ENCODE assay signal across 1 cellular context in genomic region chr12:122203968-122204828, GRCh38.
A peak's percentile ranks its signal among the peaks of the same experiment; 100 is the strongest.
TF ChIP-seq lines count a peak whose summit lies in the region.

No MANE protein-coding gene starts in this region.

TF ChIP-seq in GM12878, 131 proteins besides CTCF, POLR2A, EP300 and RAD21:
- TF ChIP-seq BACH1 (IDR thresholded peaks at IDR 0.05; ENCODE audit: borderline replicate concordance), result peak; percentile 9; the same call in 1 of the 2 replicates
- TF ChIP-seq CEBPB (IDR thresholded peaks at IDR 0.05; ENCODE audit: borderline replicate concordance in 1 of 2, low read depth in 2 of 2, low read length in 2 of 2), result no peak
- no peak for TF ChIP-seq USF2 (IDR thresholded peaks at IDR 0.05; ENCODE audit: borderline replicate concordance, low read depth, low read length)
- no peak for TF ChIP-seq TCF12 (IDR thresholded peaks at IDR 0.05; ENCODE audit: low read depth, low read length)
- TF ChIP-seq TARDBP (IDR thresholded peaks at IDR 0.05; ENCODE audit: borderline replicate concordance), result no peak
- no peak for TF ChIP-seq ELK1 (IDR thresholded peaks at IDR 0.05; ENCODE audit: low read depth, low read length)
- no peak for TF ChIP-seq SMARCA5 (IDR thresholded peaks at IDR 0.05)
- TF ChIP-seq SUZ12 (IDR thresholded peaks at IDR 0.05; ENCODE audit: unreplicated experiment), result peak; percentile 97
- TF ChIP-seq NFYA (IDR thresholded peaks at IDR 0.05; ENCODE audit: borderline replicate concordance, low read depth, low read length), result no peak
- TF ChIP-seq MEF2A (IDR thresholded peaks at IDR 0.05; ENCODE audit: insufficient read depth, low read depth, low read length), result no peak
- peak; percentile 49; the same call in 1 of the 2 replicates for TF ChIP-seq EZH2 (IDR thresholded peaks at IDR 0.05; ENCODE audit: borderline replicate concordance, control insufficient read depth, low read depth, low read length)
- no peak for TF ChIP-seq NFXL1 (IDR thresholded peaks at IDR 0.05; ENCODE audit: borderline replicate concordance)
- no peak for TF ChIP-seq KLF5 (IDR thresholded peaks at IDR 0.05; ENCODE audit: partially characterized antibody)
- no peak for TF ChIP-seq ZNF207 (IDR thresholded peaks at IDR 0.05; ENCODE audit: borderline replicate concordance)
- no peak for TF ChIP-seq NR2F1 (conservative IDR thresholded peaks at IDR 0.05)
- TF ChIP-seq NFIC (IDR thresholded peaks at IDR 0.05; ENCODE audit: low read depth, low read length), result no peak
- TF ChIP-seq FOXK2 (IDR thresholded peaks at IDR 0.05), result no peak
- no peak for TF ChIP-seq LARP7 (IDR thresholded peaks at IDR 0.05)
